Comparison of ENCODE assay signal across 8 cellular contexts in the genomic region with DNA sequence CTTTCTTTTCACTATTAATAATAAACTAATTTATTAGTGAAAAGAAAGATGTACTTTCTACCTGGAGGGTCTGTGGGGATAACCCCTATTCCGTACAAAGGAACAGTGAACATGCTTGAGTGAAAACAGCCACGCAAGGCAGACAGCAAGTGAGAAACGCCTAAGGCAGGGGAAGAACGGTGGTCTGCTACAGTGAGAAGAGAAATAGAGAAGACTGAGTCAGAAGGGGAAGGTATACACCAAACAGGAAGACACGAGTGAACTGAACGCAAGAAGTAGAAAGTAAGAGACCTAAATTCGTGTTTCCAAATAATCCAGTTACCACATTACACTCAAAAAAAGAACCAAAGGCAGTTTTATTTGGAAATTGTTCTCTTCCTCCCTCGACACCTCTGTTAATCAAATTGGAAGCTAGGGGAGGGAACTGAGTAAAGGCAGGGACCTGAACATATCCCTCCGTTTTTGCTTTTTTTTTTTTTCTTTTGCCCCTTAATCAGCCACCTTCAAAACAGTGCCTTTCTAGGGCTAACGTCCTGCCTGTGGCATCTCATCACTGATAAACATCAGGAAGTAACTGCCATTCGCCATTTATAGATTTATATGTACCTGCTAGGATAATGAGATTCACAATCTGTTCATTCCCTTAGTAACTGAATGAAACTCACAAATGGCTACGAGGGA. TPM values are rescaled to one million over a fixed set of nuclear protein-coding genes. Genes with fewer than 3 reads are reported as not detected.
DNase-seq lines count a peak whose midpoint lies in the region; ATAC-seq and TF ChIP-seq lines count a peak whose summit lies in the region.

No MANE protein-coding gene starts in this region.

- intact Hi-C loops in activated CD4-positive, alpha-beta T cell treated with anti-CD3 and anti-CD28 coated beads for 36 hours (cut with DNase I, micrococcal nuclease): loop anchor here (1.0 to 5.0 kb wide), 15 partner anchors 8 to 380 kb away; no protein-coding TSS in a partner anchor

- H3K36me3 Mint-ChIP-seq in activated CD4-positive, alpha-beta T cell treated with anti-CD3 and anti-CD28 coated beads for 36 hours (ENCODE audit: low read depth): peaks cover 1% of the 10 kb centered on the region
- no peaks in the 10 kb centered on the region for H3K36me3 Mint-ChIP-seq in T-cell

- H3K9me3 Mint-ChIP-seq in activated CD4-positive, alpha-beta T cell treated with anti-CD3 and anti-CD28 coated beads for 36 hours (ENCODE audit: low read depth): no peaks in the 10 kb centered on the region
- no peaks in the 10 kb centered on the region for H3K9me3 Mint-ChIP-seq in T-cell

- peak overlapping the region; percentile 91 for H3K27ac Mint-ChIP-seq in activated CD4-positive, alpha-beta T cell treated with anti-CD3 and anti-CD28 coated beads for 36 hours
- H3K27ac Mint-ChIP-seq in T-cell: peak overlapping the region; percentile 86 to 92

- peak; percentile 53 for DNase-seq in activated CD4-positive, alpha-beta T cell treated with anti-CD3 and anti-CD28 coated beads for 36 hours
- DNase-seq in activated CD4-positive, alpha-beta T cell treated with anti-CD3 and anti-CD28 coated beads for 4 hours: no peak
- DNase-seq in T-cell: peak in 1 of 34 experiments; percentile 25
- peak; percentile 45 for DNase-seq in fibroblast of villous mesenchyme (ENCODE audit: low read depth)
- DNase-seq in stimulated activated CD4-positive, alpha-beta T cell treated with anti-CD3 and anti-CD28 coated beads, Interleukin-4, amount 100 ng/mL, for 24 hours: peak; percentile 59
- DNase-seq in amygdala (lab: John Stamatoyannopoulos, UW): no peak
- DNase-seq in OCI-M1 (lab: John Stamatoyannopoulos, UW): no peak

- TF ChIP-seq CTCF in fibroblast of villous mesenchyme (IDR thresholded peaks at IDR 0.05; ENCODE audit: insufficient read depth, low read depth, low read length): no peak

- H3K4me3 ChIP-seq in fibroblast of villous mesenchyme (ENCODE audit: low read depth, low read length): peak overlapping the region; percentile 41

- H3K4me3 Mint-ChIP-seq in activated CD4-positive, alpha-beta T cell treated with anti-CD3 and anti-CD28 coated beads for 36 hours: peak overlapping the region; percentile 45
- peak overlapping the region; percentile 64 to 71 (median 68) for H3K4me3 Mint-ChIP-seq in T-cell

- peaks cover 55% of the 10 kb centered on the region for H3K4me1 Mint-ChIP-seq in activated CD4-positive, alpha-beta T cell treated with anti-CD3 and anti-CD28 coated beads for 36 hours
- H3K4me1 Mint-ChIP-seq in T-cell: peaks cover 35 to 50% (median 41%) of the 10 kb centered on the region in 3 donors

- H3K27me3 Mint-ChIP-seq in activated CD4-positive, alpha-beta T cell treated with anti-CD3 and anti-CD28 coated beads for 36 hours: no peaks in the 10 kb centered on the region
- H3K27me3 Mint-ChIP-seq in T-cell: no peaks in the 10 kb centered on the region

- POLR2A ChIA-PET in activated CD4-positive, alpha-beta T cell treated with anti-CD3 and anti-CD28 coated beads for 36 hours (lab: Charles Lee): interaction anchor here (0.9 to 1.5 kb wide), 3 partner anchors 14 to 33 kb away, joined by 3 to 11 read pairs (median 5); no protein-coding TSS in a partner anchor
- POLR2A ChIA-PET in T-cell (lab: Charles Lee): interaction anchor here in 1 of 2 donors (1.3 kb wide), 1 partner anchor 50 kb away, joined by 3 read pairs; no protein-coding TSS in a partner anchor

- peak; percentile 80 for ATAC-seq in activated CD4-positive, alpha-beta T cell treated with anti-CD3 and anti-CD28 coated beads for 36 hours
- ATAC-seq in HG02885 (IDR thresholded peaks at IDR 0.05; ENCODE audit: poor library complexity, unreplicated experiment): peak; percentile 82
- peak; percentile 61 to 76 (median 72) for ATAC-seq in T-cell (replicated peaks in 1 of 4)

- CTCF ChIA-PET in activated CD4-positive, alpha-beta T cell treated with anti-CD3 and anti-CD28 coated beads for 36 hours (lab: Charles Lee): interaction anchor here (0.9 to 2.4 kb wide), 8 partner anchors 13 to 292 kb away, joined by 3 to 24 read pairs (median 3); no protein-coding TSS in a partner anchor
- CTCF ChIA-PET in T-cell (lab: Charles Lee): interaction anchor here (0.6 to 1.9 kb wide), 10 partner anchors 12 to 92 kb away, joined by 3 to 7 read pairs (median 3); no protein-coding TSS in a partner anchor

RNA-seq across cellular contexts. Expression of a gene that starts 48.9 kb away (rescaled TPM):
- total RNA-seq in activated CD4-positive, alpha-beta T cell treated with anti-CD3 and anti-CD28 coated beads for 36 hours: 10 to 100 TPM; 19.8 to 22.8 TPM
- total RNA-seq in T-cell: 100 to 1,000 TPM in 1 of 5 donors, 10 to 100 TPM in 4; 65.1 to 101 (median 77.5) TPM
- 42.5 and 45.3 TPM in 2 replicates for total RNA-seq in fibroblast of villous mesenchyme

Comparison
In these comparisons a context has a peak if more than half of its experiments do, and no peak if none do; other contexts are left out.
1. DNase-seq: peak in activated CD4-positive, alpha-beta T cell treated with anti-CD3 and anti-CD28 coated beads for 36 hours (single experiment), fibroblast of villous mesenchyme (single experiment) and stimulated activated CD4-positive, alpha-beta T cell treated with anti-CD3 and anti-CD28 coated beads, Interleukin-4, amount 100 ng/mL, for 24 hours (single experiment); none in activated CD4-positive, alpha-beta T cell treated with anti-CD3 and anti-CD28 coated beads for 4 hours (0 of 2), amygdala (0 of 56) and OCI-M1 (single experiment).
2. Peak in every context shown above with its lines, with median percentiles within 50 percentile points of each other: ATAC-seq.